8 cellular contexts compared by ENCODE assay signal in the genomic region with DNA sequence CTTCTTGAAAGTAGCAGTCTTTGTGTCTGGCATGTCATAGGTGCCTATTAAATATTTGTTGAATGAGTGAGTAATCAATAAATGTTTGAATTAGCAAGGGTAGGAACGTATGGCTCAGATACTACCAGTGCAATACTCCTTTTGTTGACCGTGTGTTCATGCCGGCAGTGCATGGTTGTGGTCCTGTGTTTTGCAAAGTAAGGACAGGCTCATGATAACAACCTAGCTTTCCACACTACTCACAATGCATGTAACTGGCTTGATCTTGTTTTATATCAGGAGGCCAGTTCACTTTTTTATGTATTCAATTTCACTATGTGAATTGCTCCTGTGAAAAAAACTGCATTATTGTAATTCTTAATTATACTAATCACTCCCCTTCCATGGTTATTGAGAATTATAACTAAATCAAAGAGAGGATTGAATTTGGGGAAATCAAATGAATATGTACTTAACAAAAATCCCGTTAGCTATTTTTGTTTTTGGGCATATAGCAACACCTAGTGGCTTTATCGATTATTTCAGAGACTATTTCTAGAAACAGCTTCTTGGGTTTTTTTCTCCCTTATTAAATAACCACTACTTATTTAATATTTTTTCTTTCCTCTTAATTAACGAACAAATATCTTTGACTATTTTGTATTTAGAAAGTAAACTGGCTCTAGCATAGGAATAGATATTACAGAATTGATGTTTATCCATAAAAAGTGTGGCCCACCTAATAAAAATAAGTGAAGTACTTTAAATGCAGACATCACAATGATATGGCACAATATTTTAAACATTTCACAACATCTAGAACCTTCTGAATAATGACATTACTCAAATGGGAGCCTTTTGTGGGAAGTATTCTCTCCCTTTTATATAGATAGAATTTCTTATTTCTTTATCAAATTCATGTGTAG.
DNase-seq lines count a peak whose midpoint lies in the region; ATAC-seq and TF ChIP-seq lines count a peak whose summit lies in the region.

No MANE protein-coding gene starts in this region.

- H3K9me2 ChIP-seq in DOHH2 (replicated peaks; ENCODE audit: control insufficient read depth, low read length), result no peaks in the 10 kb centered on the region

- no peaks in the 10 kb centered on the region for H3K27me3 ChIP-seq in DOHH2 (ENCODE audit: control insufficient read depth, low read length)
- H3K27me3 ChIP-seq in naive thymus-derived CD4-positive, alpha-beta T cell (ENCODE audit: control insufficient read depth in 2 of 2, insufficient read depth in 2 of 2, low read length in 2 of 2), result no peaks in the 10 kb centered on the region

- DNase-seq in MV-4-11 (lab: John Stamatoyannopoulos, UW), result peak; percentile 20
- peak; percentile 52 for DNase-seq in cerebellar cortex (ENCODE audit: low spot score)
- peak in 6 of 9 donors; percentile 3 to 42 (median 22) for DNase-seq in naive thymus-derived CD4-positive, alpha-beta T cell
- no peak for DNase-seq in activated T-cell treated with anti-CD3 and anti-CD28 coated beads, Interleukin-2, amount 50 U/mL, for 4 hours
- no peak for DNase-seq in NCI-H2107 (lab: John Stamatoyannopoulos, UW)
- no peak for DNase-seq in effector memory CD8-positive, alpha-beta T cell

- no peak overlapping the region for H3K4me2 ChIP-seq in DOHH2 (ENCODE audit: low read length)

- no peaks in the 10 kb centered on the region for H3K9me3 Mint-ChIP-seq in naive thymus-derived CD4-positive, alpha-beta T cell
- H3K9me3 Mint-ChIP-seq in activated T-cell treated with anti-CD3 and anti-CD28 coated beads, Interleukin-2, amount 50 U/mL, for 4 hours, result no peaks in the 10 kb centered on the region
- no peaks in the 10 kb centered on the region for H3K9me3 Mint-ChIP-seq in effector memory CD8-positive, alpha-beta T cell

- POLR2A ChIA-PET in naive thymus-derived CD4-positive, alpha-beta T cell (lab: Charles Lee), result no interaction called here

- no peaks in the 10 kb centered on the region for H3K79me2 ChIP-seq in DOHH2 (ENCODE audit: control insufficient read depth, low read length)

- no peak overlapping the region for H3K4me3 ChIP-seq in DOHH2 (ENCODE audit: low read length)
- no peak overlapping the region for H3K4me3 ChIP-seq in naive thymus-derived CD4-positive, alpha-beta T cell (ENCODE audit: low read length)

- peaks cover 0 to 12% (median 0%) of the 10 kb centered on the region in 7 donors for H3K4me1 Mint-ChIP-seq in naive thymus-derived CD4-positive, alpha-beta T cell
- H3K4me1 Mint-ChIP-seq in activated T-cell treated with anti-CD3 and anti-CD28 coated beads, Interleukin-2, amount 50 U/mL, for 4 hours (ENCODE audit: low read depth), result peaks cover 5% of the 10 kb centered on the region
- H3K4me1 Mint-ChIP-seq in effector memory CD8-positive, alpha-beta T cell (ENCODE audit: low read depth in 2 of 2), result peaks cover 6 to 16% of the 10 kb centered on the region in 2 donors

- H3K36me3 Mint-ChIP-seq in naive thymus-derived CD4-positive, alpha-beta T cell, result peaks cover 0 to 12% (median 3%) of the 10 kb centered on the region in 5 donors
- H3K36me3 Mint-ChIP-seq in activated T-cell treated with anti-CD3 and anti-CD28 coated beads, Interleukin-2, amount 50 U/mL, for 4 hours (ENCODE audit: insufficient read depth), result peaks cover 12% of the 10 kb centered on the region
- H3K36me3 Mint-ChIP-seq in effector memory CD8-positive, alpha-beta T cell (ENCODE audit: insufficient read depth), result no peaks in the 10 kb centered on the region

- H3K4me3 Mint-ChIP-seq in naive thymus-derived CD4-positive, alpha-beta T cell, result no peak overlapping the region
- no peak overlapping the region for H3K4me3 Mint-ChIP-seq in activated T-cell treated with anti-CD3 and anti-CD28 coated beads, Interleukin-2, amount 50 U/mL, for 4 hours
- no peak overlapping the region for H3K4me3 Mint-ChIP-seq in effector memory CD8-positive, alpha-beta T cell

- peaks cover 11% of the 10 kb centered on the region for H3K4me1 ChIP-seq in DOHH2 (ENCODE audit: control insufficient read depth, low read length)
- H3K4me1 ChIP-seq in naive thymus-derived CD4-positive, alpha-beta T cell (ENCODE audit: control insufficient read depth in 2 of 2, insufficient read depth in 2 of 2, low read length in 2 of 2), result no peaks in the 10 kb centered on the region

- no peak overlapping the region for H3K27ac ChIP-seq in DOHH2 (ENCODE audit: low read depth, low read length)
- H3K27ac ChIP-seq in naive thymus-derived CD4-positive, alpha-beta T cell (ENCODE audit: low read depth, low read length), result no peak overlapping the region

- CTCF ChIA-PET in naive thymus-derived CD4-positive, alpha-beta T cell (lab: Charles Lee), result interaction anchor here (0.6 to 7.9 kb wide), 11 partner anchors 8 to 474 kb away, joined by 3 to 59 read pairs (median 4); no protein-coding TSS in a partner anchor

- H4K20me1 ChIP-seq in DOHH2 (ENCODE audit: control insufficient read depth, insufficient read depth, low read depth, low read length), result no peaks in the 10 kb centered on the region

- ATAC-seq in naive thymus-derived CD4-positive, alpha-beta T cell, result no peak
- ATAC-seq in activated T-cell treated with anti-CD3 and anti-CD28 coated beads, Interleukin-2, amount 50 U/mL, for 4 hours, result no peak
- ATAC-seq in effector memory CD8-positive, alpha-beta T cell (replicated peaks), result no peak
- ATAC-seq in HG02678 (IDR thresholded peaks at IDR 0.05; ENCODE audit: unreplicated experiment), result no peak

- H3K9me3 ChIP-seq in DOHH2 (ENCODE audit: control insufficient read depth, insufficient read depth, low read length), result no peaks in the 10 kb centered on the region
- no peaks in the 10 kb centered on the region for H3K9me3 ChIP-seq in naive thymus-derived CD4-positive, alpha-beta T cell (ENCODE audit: control insufficient read depth in 2 of 3, low read length in 3 of 3)

- no peaks in the 10 kb centered on the region for H3K27me3 Mint-ChIP-seq in naive thymus-derived CD4-positive, alpha-beta T cell
- H3K27me3 Mint-ChIP-seq in activated T-cell treated with anti-CD3 and anti-CD28 coated beads, Interleukin-2, amount 50 U/mL, for 4 hours (ENCODE audit: low read depth), result no peaks in the 10 kb centered on the region
- no peaks in the 10 kb centered on the region for H3K27me3 Mint-ChIP-seq in effector memory CD8-positive, alpha-beta T cell

- H3F3A ChIP-seq in DOHH2 (ENCODE audit: control insufficient read depth, insufficient read depth), result no peaks in the 10 kb centered on the region

- peaks cover 6% of the 10 kb centered on the region; the same call in 1 of the 2 replicates for H3K36me3 ChIP-seq in DOHH2 (ENCODE audit: control insufficient read depth, low read length)
- peaks cover 0 to 8% (median 0%) of the 10 kb centered on the region in 3 experiments for H3K36me3 ChIP-seq in naive thymus-derived CD4-positive, alpha-beta T cell (ENCODE audit: control insufficient read depth in 2 of 3, insufficient read depth in 3 of 3, low read length in 3 of 3)

- peak; percentile 29 for TF ChIP-seq CTCF in DOHH2 (IDR thresholded peaks at IDR 0.05; ENCODE audit: low read depth, low read length, poor library complexity, severe bottlenecking)

- intact Hi-C loops in naive thymus-derived CD4-positive, alpha-beta T cell (cut with micrococcal nuclease), result loop anchor here (1.0 to 5.0 kb wide), 8 partner anchors 51 to 505 kb away; a partner anchor contains a TSS

- no peak overlapping the region for H3K27ac Mint-ChIP-seq in naive thymus-derived CD4-positive, alpha-beta T cell
- no peak overlapping the region for H3K27ac Mint-ChIP-seq in effector memory CD8-positive, alpha-beta T cell

Comparison
In these comparisons a context has a peak if more than half of its experiments do, and no peak if none do; other contexts are left out.
1. DNase-seq: peak in MV-4-11 (single experiment), cerebellar cortex (single experiment) and naive thymus-derived CD4-positive, alpha-beta T cell (6 of 9); none in activated T-cell treated with anti-CD3 and anti-CD28 coated beads, Interleukin-2, amount 50 U/mL, for 4 hours (single experiment), NCI-H2107 (single experiment) and effector memory CD8-positive, alpha-beta T cell (0 of 3).